ENCODE assay signal across 17 cellular contexts in genomic region chr11:68472778-68473177, GRCh38. TPM values are rescaled to one million over a fixed set of nuclear protein-coding genes. Genes with fewer than 3 reads are reported as not detected.
DNase-seq lines count a peak whose midpoint lies in the region; ATAC-seq, FAIRE-seq and TF ChIP-seq lines count a peak whose summit lies in the region.
"Had no signal": no experiment of that assay in that cellular context is flagged by ENCODE, and none has a peak within 500 bp of the region (broad histone marks: within the 10 kb centered on the region; RNA-seq: fewer than 3 reads in every experiment).

No MANE protein-coding gene starts in this region.

- H3K36me3 Mint-ChIP-seq in T-cell (peaks cover 26% of the 10 kb centered on the region), immature natural killer cell (no peaks in the 10 kb centered on the region)

- no peak overlapping the region for H3K9ac ChIP-seq in HepG2 (ENCODE audit: insufficient read depth, low read depth, low read length)

- no peak for FAIRE-seq in HepG2 (lab: Jason Lieb, UNC)

- intact Hi-C loops in HepG2 (cut with micrococcal nuclease; ENCODE audit: unreplicated experiment) (no loop called here), right lobe of liver (cut with DNase I) (no loop called here)

- H3K4me3 ChIP-seq in HepG2 (replicated peaks in 1 of 3; ENCODE audit: insufficient read depth in 1 of 3, low read depth in 2 of 3, low read length in 3 of 3) (no peak overlapping the region), right lobe of liver (no peak overlapping the region)
- H3K4me3 ChIP-seq: cardiac muscle cell, GM23338, testis had no signal

- peaks cover 76 to 81% (median 79%) of the 10 kb centered on the region in 3 donors for H3K4me1 Mint-ChIP-seq in T-cell
- peaks cover 81 to 86% of the 10 kb centered on the region in 2 donors for H3K4me1 Mint-ChIP-seq in immature natural killer cell

- H3K36me3 ChIP-seq in HepG2 (replicated peaks in 1 of 2; ENCODE audit: control insufficient read depth in 1 of 2, insufficient read depth in 2 of 2, low read length in 2 of 2) = peaks cover 5 to 21% of the 10 kb centered on the region in 2 experiments; a peak in 4 of 5 replicates
- no peaks in the 10 kb centered on the region for H3K36me3 ChIP-seq in right lobe of liver
- H3K36me3 ChIP-seq: cardiac muscle cell had no signal

- H3K9me3 Mint-ChIP-seq in T-cell (no peaks in the 10 kb centered on the region), immature natural killer cell (no peaks in the 10 kb centered on the region)
- H3K9me3 Mint-ChIP-seq: activated T-helper 2 cell treated with anti-CD3 and anti-CD28 coated beads, Interferon-gamma antibody, Interleukin-2, Interleukin-4, amounts not matched to agents 10 μg/mL and 5 μg/mL and 100 μg/mL, durations not matched to agents 14 hours and 24 hours and 36 hours had no signal

- H3K27ac Mint-ChIP-seq in T-cell (peak overlapping the region in 1 of 2 donors; percentile 50), immature natural killer cell (peak overlapping the region; percentile 49 to 95 (median 81))
- H3K27ac Mint-ChIP-seq: GM23338 had no signal

- H3K27me3 Mint-ChIP-seq in T-cell (no peaks in the 10 kb centered on the region), immature natural killer cell (ENCODE audit: low read depth in 3 of 3) (peaks cover 2 to 6% (median 2%) of the 10 kb centered on the region in 3 donors)

- no peak for TF ChIP-seq RAD21 in HepG2 (CRISPR knock-in tag; IDR thresholded peaks at IDR 0.05)

- H3K27ac ChIP-seq in HepG2 (ENCODE audit: extremely low read length, insufficient read depth, low read length) (no peak overlapping the region), right lobe of liver (no peak overlapping the region)
- H3K27ac ChIP-seq: testis had no signal

- in situ Hi-C loops in HepG2 (cut with HindIII; ENCODE audit: extremely low pct_ligation_motif_present, low pct_unique_long_range_greater_than_20kb) = no loop called here

- DNase-seq in HepG2 (ENCODE audit: low spot score) (no peak), right lobe of liver (no peak), T-cell (no peak), immature natural killer cell (no peak), COLO668 (lab: John Stamatoyannopoulos, UW; ENCODE audit: unreplicated experiment) (no peak)
- DNase-seq in stimulated activated CD4-positive, alpha-beta T cell treated with anti-CD3 and anti-CD28 coated beads, Interleukin-2, amount 100 ng/mL, for 24 hours = no peak
- DNase-seq: dermis blood vessel endothelial cell, Karpas-422, left cardiac atrium, NCI-H1694 treated with DMSO at 0.1 percent for 48 hours, posterior cingulate gyrus, RPMI8226, testis had no signal

- no peak overlapping the region for H2AFZ ChIP-seq in HepG2 (ENCODE audit: low read length)
- H2AFZ ChIP-seq: GM23338 had no signal

- CTCF ChIA-PET in HepG2 (lab: Yijun Ruan, JAX; ENCODE audit: low intra/inter-chr PET ratio, low total read pairs) = no interaction called here
- CTCF ChIA-PET in T-cell (lab: Charles Lee) = interaction anchor here in 1 of 2 donors (0.5 kb wide), 1 partner anchor 267 kb away, joined by 5 read pairs; no protein-coding TSS in a partner anchor

- no peak for TF ChIP-seq CTCF in HepG2 (CRISPR knock-in tag; IDR thresholded peaks at IDR 0.05)
- TF ChIP-seq CTCF in right lobe of liver (IDR thresholded peaks at IDR 0.05) = no peak

- peak overlapping the region in 2 of 3 donors; percentile 61 to 78 for H3K4me3 Mint-ChIP-seq in T-cell
- H3K4me3 Mint-ChIP-seq in immature natural killer cell = peak overlapping the region; percentile 73 to 86 (median 77)
- H3K4me3 Mint-ChIP-seq: GM23338 had no signal

- 96% methylated on average over 2 of the region's 2 CpGs for WGBS in HepG2 (ENCODE audit: low lambda C conversion rate)
- 87% methylated on average over 2 of the region's 2 CpGs for WGBS in right lobe of liver (ENCODE audit: insufficient coverage, low coverage, low lambda C conversion rate, missing lambda C conversion rate)

- TF ChIP-seq POLR2A in HepG2 (IDR thresholded peaks at IDR 0.05; ENCODE audit: insufficient read depth in 1 of 2, low read depth in 2 of 2, low read length in 2 of 2) = no peak
- TF ChIP-seq POLR2A in right lobe of liver (IDR thresholded peaks at IDR 0.05) = no peak

- H3K27me3 ChIP-seq in HepG2 (ENCODE audit: control insufficient read depth in 1 of 2, insufficient read depth in 2 of 2, low read length in 2 of 2) (no peaks in the 10 kb centered on the region), right lobe of liver (no peaks in the 10 kb centered on the region)
- H3K27me3 ChIP-seq: cardiac muscle cell, testis had no signal

- H3K4me1 ChIP-seq in HepG2 (ENCODE audit: insufficient read depth, low read length) = peaks cover 40% of the 10 kb centered on the region
- H3K4me1 ChIP-seq in right lobe of liver = peaks cover 0 to 42% (median 20%) of the 10 kb centered on the region in 4 donors

- H3K79me2 ChIP-seq in HepG2 (ENCODE audit: insufficient read depth, low read length) = peaks cover 85% of the 10 kb centered on the region

- BruUV-seq in HepG2 (replicated peaks; lab: Mats Ljungman, UMichigan) = TSS peak; percentile 4

- TF ChIP-seq EP300 in HepG2 (IDR thresholded peaks at IDR 0.05; ENCODE audit: low read depth in 2 of 2, low read length in 2 of 2) (no peak), HepG2 (CRISPR knock-in tag; IDR thresholded peaks at IDR 0.05; ENCODE audit: borderline replicate concordance) (no peak)

- POLR2A ChIA-PET in HepG2 (lab: Yijun Ruan, JAX) (no interaction called here), T-cell (lab: Charles Lee) (no interaction called here)

- ATAC-seq in HepG2 = no peak
- no peak for ATAC-seq in right lobe of liver
- no peak for ATAC-seq in T-cell (replicated peaks in 1 of 4)
- no peak for ATAC-seq in HG02588 (IDR thresholded peaks at IDR 0.05; ENCODE audit: unreplicated experiment)
- ATAC-seq: GM23338, left cardiac atrium had no signal

- H3K4me2 ChIP-seq in HepG2 (ENCODE audit: low read depth, low read length) = no peak overlapping the region

- H3K9me3 ChIP-seq in HepG2 (ENCODE audit: low read length) = no peaks in the 10 kb centered on the region
- no peaks in the 10 kb centered on the region for H3K9me3 ChIP-seq in right lobe of liver
- H3K9me3 ChIP-seq: testis had no signal

- H4K20me1 ChIP-seq in HepG2 (ENCODE audit: insufficient read depth, low read length) = peaks cover 77% of the 10 kb centered on the region

TF ChIP-seq in HepG2, 621 proteins besides CTCF, POLR2A, EP300 and RAD21 (continues in another document):
- TF ChIP-seq ZNF337 (CRISPR knock-in tag; IDR thresholded peaks at IDR 0.05; ENCODE audit: borderline replicate concordance, low read depth) (no peak), ZBTB10 (CRISPR knock-in tag; IDR thresholded peaks at IDR 0.05; ENCODE audit: borderline replicate concordance) (no peak), RFXAP (CRISPR knock-in tag; IDR thresholded peaks at IDR 0.05; ENCODE audit: borderline replicate concordance) (no peak), ZSCAN12 (CRISPR knock-in tag; IDR thresholded peaks at IDR 0.05) (no peak), NFKB2 (CRISPR knock-in tag; IDR thresholded peaks at IDR 0.05; ENCODE audit: borderline replicate concordance) (no peak), FOXK2 (IDR thresholded peaks at IDR 0.05) (no peak), KAT8 (CRISPR knock-in tag; IDR thresholded peaks at IDR 0.05) (no peak)

RNA-seq across cellular contexts. Expression of gene PPP6R3, which starts 12.2 kb away (rescaled TPM):
- total RNA-seq in HepG2 (2016; rRNA removed; fragmentation: Illumina TruSeq; extraction: Trizol) = 83.4 and 116 TPM in 2 replicates
- total RNA-seq in HepG2 (2016; cell fraction: cytosol; rRNA removed; fragmentation: Illumina TruSeq; extraction: Trizol; ENCODE audit: low read depth) = 49.8 and 56.0 TPM in 2 replicates
- 85.1 and 111 TPM in 2 replicates for total RNA-seq in HepG2 (2016; cell fraction: insoluble cytoplasmic fraction; rRNA removed; fragmentation: Illumina TruSeq; extraction: Trizol)
- 37.5 and 46.3 TPM in 2 replicates for total RNA-seq in HepG2 (2016; cell fraction: membrane; rRNA removed; fragmentation: Illumina TruSeq; extraction: Trizol)
- total RNA-seq in HepG2 (2016; cell fraction: nucleus; rRNA removed; fragmentation: Illumina TruSeq; extraction: Trizol) = 111 and 115 TPM in 2 replicates
- 30.9 and 41.2 TPM in 2 replicates for polyA plus RNA-seq in HepG2 (2011; rRNA removed)
- polyA plus RNA-seq in HepG2 (2011; cell fraction: cytosol; rRNA removed) = 18.1 and 20.9 TPM in 2 replicates
- polyA plus RNA-seq in HepG2 (2011; cell fraction: nucleus; rRNA removed) = 63.6 and 74.5 TPM in 2 replicates
- 32.1 and 33.2 TPM in 2 replicates for polyA plus RNA-seq in HepG2 (2012)
- 1.3 and 1.9 TPM in 2 replicates for polyA plus RNA-seq in HepG2 (2016; cell fraction: cytosol; fragmentation: Illumina TruSeq; extraction: Trizol; ENCODE audit: low read depth)
- polyA plus RNA-seq in HepG2 (2016; cell fraction: insoluble cytoplasmic fraction; fragmentation: Illumina TruSeq; extraction: Trizol; ENCODE audit: low read depth) = 58.4 and 61.6 TPM in 2 replicates
- polyA plus RNA-seq in HepG2 (2016; cell fraction: membrane; fragmentation: Illumina TruSeq; extraction: Trizol; ENCODE audit: low read depth) = 5.5 and 6.1 TPM in 2 replicates
- polyA plus RNA-seq in HepG2 (2016; cell fraction: nucleus; fragmentation: Illumina TruSeq; extraction: Trizol; ENCODE audit: insufficient read depth, low read depth) = 79.2 and 84.2 TPM in 2 replicates
- 80.8 and 126 TPM in 2 replicates for polyA minus RNA-seq in HepG2 (2011; rRNA and poly(A)+ RNA removed; ENCODE audit: low replicate concordance)
- polyA minus RNA-seq in HepG2 (2011; cell fraction: cytosol; rRNA and poly(A)+ RNA removed) = 50.9 and 56.9 TPM in 2 replicates
- 188 and 194 TPM in 2 replicates for polyA minus RNA-seq in HepG2 (2011; cell fraction: nucleus; rRNA and poly(A)+ RNA removed)
- 10 to 100 TPM; 35.8 to 48.3 (median 39.2) TPM for total RNA-seq in right lobe of liver
- total RNA-seq in T-cell = 100 to 1,000 TPM; 106 to 147 (median 118) TPM
- 10 to 100 TPM; 18.2 to 48.4 (median 29.8) TPM for polyA plus RNA-seq in immature natural killer cell
